Comparison of ENCODE assay signal across 23 cellular contexts in genomic region chr10:15621116-15621515, GRCh38.
"Had no signal": no experiment of that assay in that cellular context is flagged by ENCODE, and none has a peak within 500 bp of the region (broad histone marks: within the 10 kb centered on the region; RNA-seq: fewer than 3 reads in every experiment).

No MANE protein-coding gene starts in this region.

- H3K4me1 Mint-ChIP-seq: activated CD4-positive, alpha-beta memory T cell treated with anti-CD3 and anti-CD28 coated beads, Interleukin-2, amount 10 ng/mL, durations not matched to agents 7 days and 5 days; activated CD4-positive, alpha-beta T cell treated with anti-CD3 and anti-CD28 coated beads for 36 hours; activated naive CD4-positive, alpha-beta T cell treated with anti-CD3 and anti-CD28 coated beads, Interleukin-2, amount 10 ng/mL, durations not matched to agents 7 days and 5 days; activated naive CD8-positive, alpha-beta T cell treated with anti-CD3 and anti-CD28 coated beads for 36 hours; activated T-helper 17 cell treated with anti-CD3 and anti-CD28 coated beads, Interleukin-2, amount 50 U/mL, for 72 hours had no signal

- DNase-seq: activated CD4-positive, alpha-beta memory T cell treated with anti-CD3 and anti-CD28 coated beads, Interleukin-2, amount 10 ng/mL, durations not matched to agents 7 days and 5 days; activated CD4-positive, alpha-beta T cell treated with anti-CD3 and anti-CD28 coated beads for 36 hours; activated CD4-positive, alpha-beta T cell treated with anti-CD3 and anti-CD28 coated beads, Interleukin-2, amount 50 U/mL, for 1 hour; activated CD4-positive, CD25-positive, alpha-beta regulatory T cell; activated gamma-delta T cell; activated naive CD4-positive, alpha-beta T cell treated with anti-CD3 and anti-CD28 coated beads, Interleukin-2, amount 10 ng/mL, durations not matched to agents 7 days and 5 days; activated naive CD8-positive, alpha-beta T cell treated with anti-CD3 and anti-CD28 coated beads for 36 hours; activated T-cell treated with anti-CD3 and anti-CD28 coated beads for 4 hours; activated T-cell treated with anti-CD3 and anti-CD28 coated beads, Interleukin-2, amount 50 U/mL, for 48 hours; MM.1S; NCI-H1105 treated with DMSO at 0.1 percent for 48 hours; NCI-H1436 treated with DMSO at 0.1 percent for 48 hours; NCI-H187; NCI-H2081; NCI-H510A treated with DMSO at 0.1 percent for 48 hours; NCI-H69; NK-92 treated with Interleukin-12 subunit alpha and Interleukin-12 subunit beta, amount 100 ng/mL, for 24 hours; PC-3; SHP77 had no signal

- H3K9me3 Mint-ChIP-seq: activated CD4-positive, alpha-beta memory T cell treated with anti-CD3 and anti-CD28 coated beads, Interleukin-2, amount 10 ng/mL, durations not matched to agents 7 days and 5 days; activated naive CD4-positive, alpha-beta T cell treated with anti-CD3 and anti-CD28 coated beads, Interleukin-2, amount 10 ng/mL, durations not matched to agents 7 days and 5 days; activated naive CD8-positive, alpha-beta T cell treated with anti-CD3 and anti-CD28 coated beads for 36 hours; activated T-helper 17 cell treated with anti-CD3 and anti-CD28 coated beads, Interleukin-2, amount 50 U/mL, for 72 hours; T-helper 1 cell treated with Interleukin-12 subunit alpha and Interleukin-12 subunit beta and Interleukin-4 antibody, amounts not matched to agents 30 μg/mL and 1 μg/mL, for 36 hours had no signal

- H3K27ac ChIP-seq: VCaP had no signal

- H3K27ac Mint-ChIP-seq: activated CD4-positive, alpha-beta memory T cell treated with anti-CD3 and anti-CD28 coated beads, Interleukin-2, amount 10 ng/mL, durations not matched to agents 7 days and 5 days; activated CD4-positive, alpha-beta T cell treated with anti-CD3 and anti-CD28 coated beads for 36 hours; activated naive CD4-positive, alpha-beta T cell treated with anti-CD3 and anti-CD28 coated beads, Interleukin-2, amount 10 ng/mL, durations not matched to agents 7 days and 5 days; activated naive CD8-positive, alpha-beta T cell treated with anti-CD3 and anti-CD28 coated beads for 36 hours; activated T-helper 17 cell treated with anti-CD3 and anti-CD28 coated beads, Interleukin-2, amount 50 U/mL, for 72 hours; T-helper 1 cell treated with Interleukin-12 subunit alpha and Interleukin-12 subunit beta and Interleukin-4 antibody, amounts not matched to agents 30 μg/mL and 1 μg/mL, for 36 hours had no signal

- H3K4me3 Mint-ChIP-seq: activated CD4-positive, alpha-beta memory T cell treated with anti-CD3 and anti-CD28 coated beads, Interleukin-2, amount 10 ng/mL, durations not matched to agents 7 days and 5 days; activated CD4-positive, alpha-beta T cell treated with anti-CD3 and anti-CD28 coated beads for 36 hours; activated naive CD4-positive, alpha-beta T cell treated with anti-CD3 and anti-CD28 coated beads, Interleukin-2, amount 10 ng/mL, durations not matched to agents 7 days and 5 days; activated naive CD8-positive, alpha-beta T cell treated with anti-CD3 and anti-CD28 coated beads for 36 hours; activated T-helper 17 cell treated with anti-CD3 and anti-CD28 coated beads, Interleukin-2, amount 50 U/mL, for 72 hours; brain; T-helper 1 cell treated with Interleukin-12 subunit alpha and Interleukin-12 subunit beta and Interleukin-4 antibody, amounts not matched to agents 30 μg/mL and 1 μg/mL, for 36 hours had no signal

- H3K36me3 Mint-ChIP-seq: activated naive CD4-positive, alpha-beta T cell treated with anti-CD3 and anti-CD28 coated beads, Interleukin-2, amount 10 ng/mL, durations not matched to agents 7 days and 5 days; activated naive CD8-positive, alpha-beta T cell treated with anti-CD3 and anti-CD28 coated beads for 36 hours; brain had no signal
